8 cellular contexts compared by ENCODE assay signal in genomic region chr17:39244600-39245570, GRCh38. TPM values are rescaled to one million over a fixed set of nuclear protein-coding genes. Genes with fewer than 3 reads are reported as not detected.
DNase-seq lines count a peak whose midpoint lies in the region; ATAC-seq lines count a peak whose summit lies in the region.

No MANE protein-coding gene starts in this region.

- ATAC-seq in HG03460 (IDR thresholded peaks at IDR 0.05; ENCODE audit: unreplicated experiment) = no peak

- DNase-seq in DMS153 treated with DMSO at 0.1 percent for 48 hours (lab: John Stamatoyannopoulos, UW; ENCODE audit: unreplicated experiment) = peak; percentile 33
- peak; percentile 95 for DNase-seq in HT-29 (ENCODE audit: low spot score)
- peak; percentile 50 for DNase-seq in NCI-H82 treated with DMSO at 0.1 percent for 48 hours (lab: John Stamatoyannopoulos, UW; ENCODE audit: unreplicated experiment)
- DNase-seq in activated CD4-positive, alpha-beta T cell treated with anti-CD3 and anti-CD28 coated beads, Interleukin-2, amount 50 U/mL, for 48 hours = peak; percentile 93
- peak; percentile 86 for DNase-seq in effector CD4-positive, alpha-beta T cell
- DNase-seq in medulla oblongata (ENCODE audit: extremely low spot score) = peak; percentile 91
- DNase-seq in stimulated activated CD8-positive, alpha-beta memory T cell treated with anti-CD3 and anti-CD28 coated beads, Interleukin-15, amount 100 ng/mL, for 1 hour (ENCODE audit: low read depth) = peak; percentile 88

RNA-seq across cellular contexts. Expression of gene STAC2, which starts 19.1 kb away (rescaled TPM):
- 0.28 TPM in 1 of 2 replicates, not detected in the other for total RNA-seq in HT-29 (2014; rRNA removed; shearing (Covaris generic))

RNA-seq across cellular contexts. Expression of gene RPL19, which starts 44.8 kb away (rescaled TPM):
- 2,436 and 2,711 TPM in 2 replicates for total RNA-seq in HT-29 (2014; rRNA removed; shearing (Covaris generic))

RNA-seq across cellular contexts. Expression of gene CACNB1, which starts 47.4 kb away (rescaled TPM):
- 3.5 and 6.5 TPM in 2 replicates for total RNA-seq in HT-29 (2014; rRNA removed; shearing (Covaris generic))

Comparison
In these comparisons a context has a peak if more than half of its experiments do, and no peak if none do; other contexts are left out.
1. DNase-seq: peak in every context shown above with its lines; median percentile 95 in HT-29; 93 in activated CD4-positive, alpha-beta T cell treated with anti-CD3 and anti-CD28 coated beads, Interleukin-2, amount 50 U/mL, for 48 hours; 91 in medulla oblongata; 88 in stimulated activated CD8-positive, alpha-beta memory T cell treated with anti-CD3 and anti-CD28 coated beads, Interleukin-15, amount 100 ng/mL, for 1 hour; 86 in effector CD4-positive, alpha-beta T cell; 50 in NCI-H82 treated with DMSO at 0.1 percent for 48 hours; 33 in DMS153 treated with DMSO at 0.1 percent for 48 hours.